1 cellular context compared by ENCODE assay signal in genomic region chr12:68374315-68374982, GRCh38.
TF ChIP-seq lines count a peak whose summit lies in the region.

No MANE protein-coding gene starts in this region.

TF ChIP-seq in GM12878, 131 proteins besides CTCF, POLR2A, EP300 and RAD21 (continued from another document and continues in another):
- no peak for TF ChIP-seq E2F8 (IDR thresholded peaks at IDR 0.05; ENCODE audit: low read depth, partially characterized antibody)
- TF ChIP-seq HDAC2 (IDR thresholded peaks at IDR 0.05) = no peak
- no peak for TF ChIP-seq ZNF384 (IDR thresholded peaks at IDR 0.05; ENCODE audit: borderline replicate concordance, low read depth, low read length)
- peak; percentile 91 for TF ChIP-seq BCL3 (IDR thresholded peaks at IDR 0.05; ENCODE audit: borderline replicate concordance, insufficient read depth, low read depth, low read length, poor library complexity, severe bottlenecking)
- TF ChIP-seq FOXK2 (IDR thresholded peaks at IDR 0.05) = peak; percentile 82
- TF ChIP-seq EZH2 (IDR thresholded peaks at IDR 0.05; ENCODE audit: borderline replicate concordance, control insufficient read depth, low read depth, low read length) = no peak
- TF ChIP-seq NRF1 (conservative IDR thresholded peaks at IDR 0.05; ENCODE audit: low read depth, low read length) = no peak
- peak; percentile 95 for TF ChIP-seq NFIC (IDR thresholded peaks at IDR 0.05; ENCODE audit: low read depth, low read length)
- TF ChIP-seq LARP7 (IDR thresholded peaks at IDR 0.05) = no peak; the same call in 1 of the 2 replicates
- no peak for TF ChIP-seq NR2C1 (IDR thresholded peaks at IDR 0.05)
- no peak for TF ChIP-seq SMAD1 (IDR thresholded peaks at IDR 0.05; ENCODE audit: low read depth, partially characterized antibody)
- peak; percentile 35; the same call in 1 of the 2 replicates for TF ChIP-seq EED (IDR thresholded peaks at IDR 0.05; ENCODE audit: low read depth)
- TF ChIP-seq BACH1 (IDR thresholded peaks at IDR 0.05; ENCODE audit: borderline replicate concordance) = peak; percentile 88; the same call in 1 of the 2 replicates
- TF ChIP-seq CEBPZ (IDR thresholded peaks at IDR 0.05; ENCODE audit: low read depth, low read length) = no peak
- TF ChIP-seq EGR1 (IDR thresholded peaks at IDR 0.05; ENCODE audit: borderline replicate concordance in 1 of 2, low read depth in 2 of 2, low read length in 2 of 2) = no peak
- peak in 1 of 2 experiments; percentile 26; a peak in 1 of 4 replicates for TF ChIP-seq SRF (IDR thresholded peaks at IDR 0.05; ENCODE audit: low read depth in 2 of 2, low read length in 2 of 2)
- TF ChIP-seq NKRF (conservative IDR thresholded peaks at IDR 0.05) = peak; percentile 60
- peak; percentile 90; the same call in 1 of the 2 replicates for TF ChIP-seq ZBED1 (IDR thresholded peaks at IDR 0.05; ENCODE audit: borderline replicate concordance)
- TF ChIP-seq ZBTB40 (IDR thresholded peaks at IDR 0.05; ENCODE audit: borderline replicate concordance) = no peak
- no peak; the same call in 1 of the 2 replicates for TF ChIP-seq MXI1 (IDR thresholded peaks at IDR 0.05; ENCODE audit: low read depth, low read length)
- peak; percentile 47 for TF ChIP-seq PKNOX1 (IDR thresholded peaks at IDR 0.05)
- no peak for TF ChIP-seq NR2C2 (IDR thresholded peaks at IDR 0.05; ENCODE audit: borderline replicate concordance, control insufficient read depth, insufficient read length, low read depth)
- peak; percentile 83; the same call in 1 of the 2 replicates for TF ChIP-seq ASH2L (IDR thresholded peaks at IDR 0.05; ENCODE audit: borderline replicate concordance, low read depth)
- peak; percentile 99 for TF ChIP-seq DPF2 (IDR thresholded peaks at IDR 0.05)
- no peak for TF ChIP-seq ZNF274 (IDR thresholded peaks at IDR 0.05; ENCODE audit: insufficient read depth, insufficient read length)
- TF ChIP-seq MYC (IDR thresholded peaks at IDR 0.05; ENCODE audit: insufficient read depth, insufficient read length, insufficient replicate concordance, low read length, severe bottlenecking) = no peak
- TF ChIP-seq ATF2 (IDR thresholded peaks at IDR 0.05; ENCODE audit: low read length) = peak; percentile 88
- no peak; the same call in 1 of the 2 replicates for TF ChIP-seq HCFC1 (IDR thresholded peaks at IDR 0.05; ENCODE audit: low read length)
- peak; percentile 80 for TF ChIP-seq BMI1 (IDR thresholded peaks at IDR 0.05; ENCODE audit: borderline replicate concordance)
- peak; percentile 97 for TF ChIP-seq IRF4 (IDR thresholded peaks at IDR 0.05; ENCODE audit: low read depth, low read length)
- no peak for TF ChIP-seq CUX1 (IDR thresholded peaks at IDR 0.05; ENCODE audit: insufficient replicate concordance, low read depth, low read length)
- peak; percentile 79; the same call in 1 of the 2 replicates for TF ChIP-seq TCF12 (IDR thresholded peaks at IDR 0.05; ENCODE audit: low read depth, low read length)
- TF ChIP-seq CBFB (IDR thresholded peaks at IDR 0.05; ENCODE audit: low read depth) = peak; percentile 58; the same call in 1 of the 2 replicates
- TF ChIP-seq SIN3A (IDR thresholded peaks at IDR 0.05; ENCODE audit: low read depth, low read length) = no peak
- peak; percentile 92 for TF ChIP-seq IKZF1 (conservative IDR thresholded peaks at IDR 0.05)
- TF ChIP-seq SPI1 (IDR thresholded peaks at IDR 0.05; ENCODE audit: borderline replicate concordance, insufficient read depth, low read depth, low read length) = no peak
- TF ChIP-seq NBN (IDR thresholded peaks at IDR 0.05) = peak; percentile 78; the same call in 1 of the 2 replicates
